Comparison of ENCODE assay signal across 18 cellular contexts in genomic region chr7:436367-437128, GRCh38.
DNase-seq lines count a peak whose midpoint lies in the region; ATAC-seq, FAIRE-seq and TF ChIP-seq lines count a peak whose summit lies in the region.
"Had no signal": no experiment of that assay in that cellular context is flagged by ENCODE, and none has a peak within 500 bp of the region (broad histone marks: within the 10 kb centered on the region; RNA-seq: fewer than 3 reads in every experiment).

No MANE protein-coding gene starts in this region.

- H3K36me3 Mint-ChIP-seq in Caco-2 (ENCODE audit: insufficient read depth, unreplicated experiment) (no peaks in the 10 kb centered on the region), nephron (ENCODE audit: low read depth) (no peaks in the 10 kb centered on the region)

- H2AFZ ChIP-seq in Karpas-422 (ENCODE audit: low read length), result no peak overlapping the region

- H3K36me3 ChIP-seq in Caco-2 (ENCODE audit: control insufficient read depth, insufficient read depth, low read length) (no peaks in the 10 kb centered on the region), Karpas-422 (ENCODE audit: insufficient read depth, low read length) (no peaks in the 10 kb centered on the region)

- H3K27ac Mint-ChIP-seq in Caco-2 (ENCODE audit: unreplicated experiment) (peak overlapping the region; percentile 90), nephron (peak overlapping the region in 2 of 3 experiments; percentile 52 to 54)

- no peak for TF ChIP-seq POLR2A in A549 (IDR thresholded peaks at IDR 0.05; ENCODE audit: low read length)

- 89% methylated on average over 13 of the region's 33 CpGs for whole genome bisulfite sequencing in A549 (ENCODE audit: missing lambda C conversion rate)

- H3K4me3 Mint-ChIP-seq in Caco-2 (ENCODE audit: unreplicated experiment) (no peak overlapping the region), nephron (no peak overlapping the region)

- H3K9me2 ChIP-seq in Karpas-422 (replicated peaks; ENCODE audit: insufficient read depth, low read length), result no peaks in the 10 kb centered on the region
- H3K9me2 ChIP-seq: SK-N-SH had no signal

- H3K9me3 Mint-ChIP-seq in Caco-2 (ENCODE audit: unreplicated experiment) (no peaks in the 10 kb centered on the region), nephron (no peaks in the 10 kb centered on the region)

- peaks cover 28% of the 10 kb centered on the region for H3K4me1 ChIP-seq in A549
- peaks cover 34% of the 10 kb centered on the region for H3K4me1 ChIP-seq in Caco-2
- H3K4me1 ChIP-seq in Karpas-422 (ENCODE audit: low read length), result no peaks in the 10 kb centered on the region

- H3K4me3 ChIP-seq in A549, result no peak overlapping the region
- no peak overlapping the region for H3K4me3 ChIP-seq in Caco-2 (ENCODE audit: low read depth, low read length)
- no peak overlapping the region for H3K4me3 ChIP-seq in Karpas-422 (ENCODE audit: low read length)

- no peak for TF ChIP-seq EP300 in A549 (IDR thresholded peaks at IDR 0.05)

- H3K27me3 ChIP-seq in Caco-2 (replicated peaks; ENCODE audit: control insufficient read depth, insufficient read depth, low read length), result no peaks in the 10 kb centered on the region
- no peaks in the 10 kb centered on the region for H3K27me3 ChIP-seq in Karpas-422 (ENCODE audit: low read length)

- H3K27me3 Mint-ChIP-seq in Caco-2 (ENCODE audit: insufficient read depth, unreplicated experiment) (no peaks in the 10 kb centered on the region), nephron (ENCODE audit: low read depth) (peaks cover 18% of the 10 kb centered on the region)

- H3K4me1 Mint-ChIP-seq in Caco-2 (ENCODE audit: low read depth, unreplicated experiment) (peaks cover 20% of the 10 kb centered on the region), nephron (peaks cover 39% of the 10 kb centered on the region)

- intact Hi-C loops in Caco-2 (cut with micrococcal nuclease; ENCODE audit: unreplicated experiment), result loop anchor here (5.0 to 10.0 kb wide), 2 partner anchors 81 to 328 kb away; partner anchors contain the start of gene PDGFA

- H3K79me2 ChIP-seq in Karpas-422 (ENCODE audit: low read length), result no peaks in the 10 kb centered on the region

- DNase-seq in A549 (ENCODE audit: low read depth in 1 of 2, low spot score in 1 of 2) (no peak), Caco-2 (no peak), RWPE1 (ENCODE audit: low spot score) (no peak), NCI-H187 (lab: John Stamatoyannopoulos, UW) (no peak), retina (no peak), Karpas-422 (no peak), SKM-1 treated with dmso at 0.1 percent for 144 hours (lab: John Stamatoyannopoulos, UW; ENCODE audit: unreplicated experiment) (no peak)
- DNase-seq: ACHN, DMS 273 treated with DMSO at 0.1 percent for 48 hours, DND-41, NCI-H1436, NCI-H2171 treated with DMSO at 0.1 percent for 48 hours, NCI-H446 treated with DMSO at 0.1 percent for 48 hours, NCI-H69, SHP77, SK-N-SH had no signal

- H3K9ac ChIP-seq in Karpas-422 (ENCODE audit: low read length), result no peak overlapping the region
- H3K9ac ChIP-seq: SK-N-SH had no signal

- H3K27ac ChIP-seq in A549 (peak overlapping the region; percentile 52 to 77; a peak in 5 of 6 replicates), RWPE1 (peak overlapping the region; percentile 80), Karpas-422 (ENCODE audit: low read length) (no peak overlapping the region)

- no peak for FAIRE-seq in A549 (lab: Jason Lieb, UNC)
- FAIRE-seq: RCC 7860 had no signal

- no TSS peak for BruUV-seq in Caco-2 (replicated peaks; lab: Mats Ljungman, UMichigan)

- no peaks in the 10 kb centered on the region for H3K9me3 ChIP-seq in A549
- no peaks in the 10 kb centered on the region for H3K9me3 ChIP-seq in Caco-2
- no peaks in the 10 kb centered on the region for H3K9me3 ChIP-seq in Karpas-422 (ENCODE audit: low read length)
- H3K9me3 ChIP-seq: SK-N-SH had no signal

- H4K20me1 ChIP-seq in Karpas-422 (ENCODE audit: insufficient read depth, low read depth, low read length), result no peaks in the 10 kb centered on the region

- CTCF ChIA-PET in A549 (lab: Yijun Ruan, JAX), result no interaction called here
- CTCF ChIA-PET in Caco-2 (lab: Charles Lee), result interaction anchor here (2.1 kb wide), 1 partner anchor 67 kb away, joined by 10 read pairs; no protein-coding TSS in a partner anchor
- CTCF ChIA-PET in RWPE1 (lab: Yijun Ruan, JAX), result no interaction called here

- ATAC-seq in A549, result peak in 1 of 2 experiments; percentile 34; a peak in 4 of 6 replicates

- no peak for TF ChIP-seq RAD21 in A549 (conservative IDR thresholded peaks at IDR 0.05 in 1 of 2, IDR thresholded peaks at IDR 0.05 in 1 of 2)

- POLR2A ChIA-PET in A549 (lab: Yijun Ruan, JAX) (interaction anchor here (1.5 kb wide), 1 partner anchor 103 kb away, joined by 6 read pairs; no protein-coding TSS in a partner anchor), Caco-2 (lab: Charles Lee) (interaction anchor here (0.6 kb wide), 1 partner anchor 16 kb away, joined by 3 read pairs; no protein-coding TSS in a partner anchor), RWPE1 (lab: Yijun Ruan, JAX; ENCODE audit: low non-redundant PET) (no interaction called here)

- TF ChIP-seq CTCF in A549 (IDR thresholded peaks at IDR 0.05) (no peak), Caco-2 (IDR thresholded peaks at IDR 0.05; ENCODE audit: insufficient read depth in 1 of 2, low read depth in 1 of 2, low read length in 1 of 2, severe bottlenecking in 1 of 2, unreplicated experiment in 1 of 2) (no peak), RWPE1 (conservative IDR thresholded peaks at IDR 0.05; ENCODE audit: low read depth) (no peak), nephron (IDR thresholded peaks at IDR 0.05; ENCODE audit: unreplicated experiment in 3 of 3) (no peak)

- H3K4me2 ChIP-seq in A549 (peak overlapping the region; percentile 68), Karpas-422 (ENCODE audit: low read depth, low read length, poor library complexity, severe bottlenecking) (no peak overlapping the region)
- H3K4me2 ChIP-seq: SK-N-SH had no signal

TF ChIP-seq in A549, 52 proteins besides CTCF, POLR2A, EP300 and RAD21:
- TF ChIP-seq FOSL2 (IDR thresholded peaks at IDR 0.05) (no peak), FOSL2 (CRISPR knock-in tag; IDR thresholded peaks at IDR 0.05) (no peak), TFCP2L1 (CRISPR knock-in tag; IDR thresholded peaks at IDR 0.05) (no peak)
